Comparison of ENCODE assay signal across 28 cellular contexts in genomic region chr11:97428247-97428646, GRCh38.
"Had no signal": no experiment of that assay in that cellular context is flagged by ENCODE, and none has a peak within 500 bp of the region (broad histone marks: within the 10 kb centered on the region; RNA-seq: fewer than 3 reads in every experiment).

No MANE protein-coding gene starts in this region.

- H3K4me3 Mint-ChIP-seq: naive thymus-derived CD4-positive, alpha-beta T cell; natural killer cell; neural progenitor cell; stimulated activated effector memory CD8-positive, alpha-beta T cell treated with anti-CD3 and anti-CD28 coated beads, Interleukin-12 subunit alpha, Interleukin-12 subunit beta, amount 100 ng/mL, for 72 hours; stimulated activated naive B cell treated with anti-CD40 and anti-IgM and Interleukin-4, amounts not matched to agents 10 μg/mL and 1 μg/mL and 100 μg/mL, for 72 hours; stimulated activated naive CD8-positive, alpha-beta T cell treated with anti-CD3 and anti-CD28 coated beads, Interleukin-15, Interleukin-2, amounts not matched to agents 100 ng/mL and 50 ng/mL, for 24 hours had no signal

- H3K9me3 ChIP-seq: ovary, psoas muscle, right lobe of liver, sigmoid colon, stomach, thoracic aorta, thyroid gland, tibial nerve, upper lobe of left lung, vagina had no signal

- FAIRE-seq: small intestine, urothelium cell line had no signal

- H3K4me1 Mint-ChIP-seq: naive thymus-derived CD4-positive, alpha-beta T cell; natural killer cell; neural progenitor cell; stimulated activated effector memory CD8-positive, alpha-beta T cell treated with anti-CD3 and anti-CD28 coated beads, Interleukin-12 subunit alpha, Interleukin-12 subunit beta, amount 100 ng/mL, for 72 hours; stimulated activated naive B cell treated with anti-CD40 and anti-IgM and Interleukin-4, amounts not matched to agents 10 μg/mL and 1 μg/mL and 100 μg/mL, for 72 hours had no signal

- H3K27ac Mint-ChIP-seq: naive thymus-derived CD4-positive, alpha-beta T cell; natural killer cell; neural progenitor cell; progenitor cell of endocrine pancreas; stimulated activated effector memory CD8-positive, alpha-beta T cell treated with anti-CD3 and anti-CD28 coated beads, Interleukin-12 subunit alpha, Interleukin-12 subunit beta, amount 100 ng/mL, for 72 hours; stimulated activated naive B cell treated with anti-CD40 and anti-IgM and Interleukin-4, amounts not matched to agents 10 μg/mL and 1 μg/mL and 100 μg/mL, for 72 hours; stimulated activated naive CD8-positive, alpha-beta T cell treated with anti-CD3 and anti-CD28 coated beads, Interleukin-15, Interleukin-2, amounts not matched to agents 100 ng/mL and 50 ng/mL, for 24 hours had no signal

- H3K27ac ChIP-seq: neural progenitor cell, ovary, parathyroid adenoma, psoas muscle, right lobe of liver, sigmoid colon, stomach, thoracic aorta, thyroid gland, tibial nerve, upper lobe of left lung, vagina had no signal

- H3K36me3 ChIP-seq: neural progenitor cell, ovary, right lobe of liver, sigmoid colon, stomach, thoracic aorta, thyroid gland, tibial nerve, upper lobe of left lung, vagina had no signal

- DNase-seq: naive thymus-derived CD4-positive, alpha-beta T cell; natural killer cell; occipital lobe; ovary; posterior cingulate gyrus; psoas muscle; right lobe of liver; sigmoid colon; small intestine; stimulated activated CD4-positive, alpha-beta T cell treated with anti-CD3 and anti-CD28 coated beads, Interleukin-15, amount 100 ng/mL, for 24 hours; stimulated activated CD4-positive, alpha-beta T cell treated with anti-CD3 and anti-CD28 coated beads, Interleukin-2, amount 100 ng/mL, for 24 hours; stimulated activated CD4-positive, alpha-beta T cell treated with anti-CD3 and anti-CD28 coated beads, Interleukin-2, amount 100 ng/mL, for 48 hours; stimulated activated CD4-positive, alpha-beta T cell treated with anti-CD3 and anti-CD28 coated beads, Interleukin-4, amount 100 ng/mL, for 24 hours; stimulated activated naive B cell treated with anti-CD40 and anti-IgM and Interleukin-4, amounts not matched to agents 10 μg/mL and 1 μg/mL and 100 μg/mL, for 72 hours; stimulated activated naive CD4-positive, alpha-beta T cell treated with Interleukin-2 at 50 U/mL for 16 hours; stomach; thyroid gland; trophoblast cell; upper lobe of left lung had no signal

- ATAC-seq: naive thymus-derived CD4-positive, alpha-beta T cell; natural killer cell; psoas muscle; right lobe of liver; stimulated activated effector memory CD8-positive, alpha-beta T cell treated with anti-CD3 and anti-CD28 coated beads, Interleukin-12 subunit alpha, Interleukin-12 subunit beta, amount 100 ng/mL, for 72 hours; stimulated activated naive B cell treated with anti-CD40 and anti-IgM and Interleukin-4, amounts not matched to agents 10 μg/mL and 1 μg/mL and 100 μg/mL, for 72 hours had no signal

- H3K4me2 ChIP-seq: neural progenitor cell had no signal

- H3K4me3 ChIP-seq: neural progenitor cell, ovary, psoas muscle, right lobe of liver, sigmoid colon, stomach, thoracic aorta, thyroid gland, tibial nerve, upper lobe of left lung, vagina had no signal

- H3K27me3 ChIP-seq: neural progenitor cell, ovary, right lobe of liver, sigmoid colon, stomach, thyroid gland, tibial nerve, upper lobe of left lung, vagina had no signal

- H2AFZ ChIP-seq: neural progenitor cell, parathyroid adenoma had no signal

- H3K27me3 Mint-ChIP-seq: naive thymus-derived CD4-positive, alpha-beta T cell; progenitor cell of endocrine pancreas; stimulated activated naive B cell treated with anti-CD40 and anti-IgM and Interleukin-4, amounts not matched to agents 10 μg/mL and 1 μg/mL and 100 μg/mL, for 72 hours; stimulated activated naive CD8-positive, alpha-beta T cell treated with anti-CD3 and anti-CD28 coated beads, Interleukin-15, Interleukin-2, amounts not matched to agents 100 ng/mL and 50 ng/mL, for 24 hours had no signal

- H3K79me2 ChIP-seq: parathyroid adenoma had no signal

- H3K4me1 ChIP-seq: neural progenitor cell, parathyroid adenoma, psoas muscle, right lobe of liver, sigmoid colon, stomach, thyroid gland, tibial nerve, upper lobe of left lung, vagina had no signal

- H3K9ac ChIP-seq: neural progenitor cell, parathyroid adenoma had no signal

- H3K36me3 Mint-ChIP-seq: naive thymus-derived CD4-positive, alpha-beta T cell; natural killer cell; neural progenitor cell; stimulated activated effector memory CD8-positive, alpha-beta T cell treated with anti-CD3 and anti-CD28 coated beads, Interleukin-12 subunit alpha, Interleukin-12 subunit beta, amount 100 ng/mL, for 72 hours; stimulated activated naive B cell treated with anti-CD40 and anti-IgM and Interleukin-4, amounts not matched to agents 10 μg/mL and 1 μg/mL and 100 μg/mL, for 72 hours had no signal

- H3K9me3 Mint-ChIP-seq: neural progenitor cell; stimulated activated naive B cell treated with anti-CD40 and anti-IgM and Interleukin-4, amounts not matched to agents 10 μg/mL and 1 μg/mL and 100 μg/mL, for 72 hours had no signal
